In the genomic region with DNA sequence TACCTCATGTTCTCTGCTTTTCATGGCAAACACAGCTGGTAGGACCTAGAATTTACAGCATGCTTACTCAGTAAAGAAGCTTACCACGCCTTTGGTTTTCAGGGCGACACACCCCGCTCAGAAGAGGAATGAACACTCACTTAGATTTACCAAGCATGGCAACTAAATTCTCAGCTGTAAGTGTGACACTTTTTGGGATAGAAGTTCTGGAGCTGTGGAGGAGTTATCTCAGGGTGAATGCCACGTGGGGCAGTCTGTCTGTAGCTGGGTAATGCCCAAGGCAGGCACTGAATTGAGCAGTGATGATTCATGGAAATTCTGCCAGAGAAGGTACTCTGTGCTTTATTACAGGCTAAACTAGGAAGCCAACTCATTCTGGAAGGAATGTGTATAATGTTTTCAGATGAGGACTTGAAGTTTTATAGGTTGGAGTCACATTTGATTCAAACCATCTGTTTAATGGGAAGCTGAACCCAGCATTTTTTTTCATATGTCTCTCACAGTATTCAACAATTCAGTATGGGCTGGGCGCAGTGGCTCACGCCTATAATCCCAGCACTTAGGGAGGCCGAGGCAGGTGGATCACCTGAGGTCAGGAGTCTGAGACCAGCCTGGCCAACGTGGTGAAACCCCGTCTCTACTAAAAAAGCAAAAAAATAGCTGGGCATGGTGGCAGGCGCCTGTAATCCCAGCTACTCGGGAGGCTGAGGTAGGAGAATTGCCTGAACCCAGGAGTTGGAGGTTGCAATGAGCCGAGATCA, we compare ENCODE assay signal across 11 cellular contexts. TPM values are rescaled to one million over a fixed set of nuclear protein-coding genes. Genes with fewer than 3 reads are reported as not detected.
DNase-seq lines count a peak whose midpoint lies in the region; ATAC-seq and TF ChIP-seq lines count a peak whose summit lies in the region.
"Had no signal": no experiment of that assay in that cellular context is flagged by ENCODE, and none has a peak within 500 bp of the region (broad histone marks: within the 10 kb centered on the region; RNA-seq: fewer than 3 reads in every experiment).

No MANE protein-coding gene starts in this region.

- H3K27me3 ChIP-seq in PC-9 (ENCODE audit: insufficient read depth, low read depth) = no peaks in the 10 kb centered on the region
- no peaks in the 10 kb centered on the region for H3K27me3 ChIP-seq in esophagus (ENCODE audit: control insufficient read depth in 1 of 2, insufficient read depth in 2 of 2, low read length in 2 of 2)
- H3K27me3 ChIP-seq: testis had no signal

- no peak; the same call in 1 of the 2 replicates for TF ChIP-seq CTCF in AG10803 (conservative IDR thresholded peaks at IDR 0.05; ENCODE audit: low read length)
- no peak; the same call in 1 of the 2 replicates for TF ChIP-seq CTCF in PC-9 (conservative IDR thresholded peaks at IDR 0.05)
- TF ChIP-seq CTCF in osteocyte (IDR thresholded peaks at IDR 0.05) = peak; percentile 31
- TF ChIP-seq CTCF in lower leg skin (IDR thresholded peaks at IDR 0.05) = no peak

- H3K9me3 Mint-ChIP-seq in osteocyte (ENCODE audit: unreplicated experiment) = no peaks in the 10 kb centered on the region
- H3K9me3 Mint-ChIP-seq: naive B cell had no signal

- H3K9me2 ChIP-seq in PC-9 (ENCODE audit: insufficient read depth) = no peaks in the 10 kb centered on the region

- H3K4me1 ChIP-seq in PC-9 (replicated peaks; ENCODE audit: insufficient read depth) (peaks cover 22% of the 10 kb centered on the region), esophagus (ENCODE audit: control insufficient read depth in 2 of 2, insufficient read depth in 2 of 2, low read length in 1 of 2) (no peaks in the 10 kb centered on the region)
- H3K4me1 ChIP-seq: testis had no signal

- H3K9me3 ChIP-seq in PC-9 (ENCODE audit: insufficient read depth, low read depth) (no peaks in the 10 kb centered on the region), esophagus (ENCODE audit: control insufficient read depth in 2 of 2, insufficient read depth in 1 of 2, low read depth in 1 of 2, low read length in 1 of 2) (no peaks in the 10 kb centered on the region)
- H3K9me3 ChIP-seq: testis had no signal

- peak overlapping the region; percentile 4; the same call in 1 of the 2 replicates for H3K27ac ChIP-seq in PC-9
- H3K27ac ChIP-seq in esophagus (ENCODE audit: low read depth in 2 of 2, low read length in 1 of 2) = peak overlapping the region; percentile 41 to 65
- H3K27ac ChIP-seq: testis had no signal

- peak overlapping the region; percentile 58 for H3K4me3 Mint-ChIP-seq in osteocyte (ENCODE audit: unreplicated experiment)
- H3K4me3 Mint-ChIP-seq: naive B cell had no signal

- no peaks in the 10 kb centered on the region for H3K27me3 Mint-ChIP-seq in osteocyte (ENCODE audit: unreplicated experiment)

- POLR2A ChIA-PET in PC-9 (lab: Charles Lee; ENCODE audit: unreplicated experiment) = interaction anchor here (0.6 to 0.8 kb wide), 2 partner anchors 46 to 359 kb away, joined by 3 to 6 read pairs; no protein-coding TSS in a partner anchor

- H2AFZ ChIP-seq in PC-9 = peak overlapping the region; percentile 60

- WGBS in esophagus, 2 donors = 59 to 63% methylated on average over 12 of the region's 12 CpGs
- WGBS in lower leg skin, 2 donors = 50 to 57% methylated on average over 12 of the region's 12 CpGs

- H3K79me2 ChIP-seq in PC-9 (ENCODE audit: low read depth) = peaks cover 12% of the 10 kb centered on the region

- no peak overlapping the region for H3K4me3 ChIP-seq in AG10803 (ENCODE audit: low read length)
- no peak overlapping the region for H3K4me3 ChIP-seq in PC-9
- no peak overlapping the region for H3K4me3 ChIP-seq in esophagus (ENCODE audit: low read depth in 1 of 2, low read length in 2 of 2)
- H3K4me3 ChIP-seq in lower leg skin (ENCODE audit: low read depth, poor library complexity, severe bottlenecking) = no peak overlapping the region
- H3K4me3 ChIP-seq: testis had no signal

- H3K4me1 Mint-ChIP-seq in osteocyte (ENCODE audit: unreplicated experiment) = peaks cover 55% of the 10 kb centered on the region

- DNase-seq in AG10803 (ENCODE audit: low read depth) = peak; percentile 100
- peak; percentile 41 to 83 for DNase-seq in PC-9
- peak; percentile 90 for DNase-seq in osteocyte (ENCODE audit: extremely low spot score, unreplicated experiment)
- DNase-seq in cerebellum (ENCODE audit: low spot score) = no peak
- no peak for DNase-seq in stimulated activated naive CD8-positive, alpha-beta T cell treated with anti-CD3 and anti-CD28 coated beads, Interleukin-15, Interleukin-2, amounts not matched to agents 100 U/mL and 50 U/mL, for 24 hours
- no peak for DNase-seq in lower leg skin (ENCODE audit: low spot score in 2 of 2)
- no peak for DNase-seq in Kasumi-1 (lab: John Stamatoyannopoulos, UW)
- DNase-seq: activated naive CD4-positive, alpha-beta T cell treated with Interleukin-2 at 50 U/mL for 16 hours; naive B cell; testis had no signal

- ATAC-seq in stimulated activated naive CD8-positive, alpha-beta T cell treated with anti-CD3 and anti-CD28 coated beads, Interleukin-15, Interleukin-2, amounts not matched to agents 100 U/mL and 50 U/mL, for 24 hours = no peak

- CTCF ChIA-PET in PC-9 (lab: Charles Lee) = interaction anchor here (0.6 to 1.2 kb wide), 3 partner anchors 46 to 1072 kb away, joined by 3 to 4 read pairs (median 3); no protein-coding TSS in a partner anchor

- intact Hi-C loops in PC-9 (cut with micrococcal nuclease; ENCODE audit: unreplicated experiment) = loop anchor here (10.0 kb wide), 2 partner anchors 599 to 679 kb away; no protein-coding TSS in a partner anchor
- intact Hi-C loops in lower leg skin (cut with DNase I; ENCODE audit: low total_unique reads) = loop anchor here (10.0 kb wide), 1 partner anchor 119 kb away; no protein-coding TSS in a partner anchor

- peaks cover 13% of the 10 kb centered on the region; the same call in 1 of the 2 replicates for H3F3A ChIP-seq in PC-9 (ENCODE audit: insufficient read depth, low read depth)

- no peak for TF ChIP-seq POLR2A in lower leg skin (IDR thresholded peaks at IDR 0.05)

- H3K36me3 Mint-ChIP-seq in osteocyte (ENCODE audit: unreplicated experiment) = no peaks in the 10 kb centered on the region
- H3K36me3 Mint-ChIP-seq: naive B cell had no signal

- BruUV-seq in PC-9 (replicated peaks; lab: Mats Ljungman, UMichigan) = no TSS peak

- no peaks in the 10 kb centered on the region for H3K36me3 ChIP-seq in PC-9 (ENCODE audit: low read depth)
- no peaks in the 10 kb centered on the region for H3K36me3 ChIP-seq in esophagus (ENCODE audit: control insufficient read depth in 2 of 2, insufficient read depth in 2 of 2, low read length in 1 of 2)

- peak overlapping the region; percentile 49 for H3K4me2 ChIP-seq in PC-9

- H4K20me1 ChIP-seq in PC-9 (ENCODE audit: insufficient read depth) = no peaks in the 10 kb centered on the region

- H3K27ac Mint-ChIP-seq in osteocyte (ENCODE audit: unreplicated experiment) = peak overlapping the region; percentile 99

RNA-seq across cellular contexts. Expression of gene PRIM2, which starts 3.5 kb away (rescaled TPM):
- 26.5 and 33.3 TPM in 2 replicates for total RNA-seq in PC-9 (2021)
- 1 to 10 TPM; 3.7 to 4.5 TPM for polyA plus RNA-seq in esophagus
- 10.4 and 11.9 TPM in 2 replicates for total RNA-seq in osteocyte
- total RNA-seq in cerebellum = 26.1 TPM
- total RNA-seq in lower leg skin = 1 to 10 TPM; 6.4 to 9.7 (median 6.7) TPM

Comparison
In these comparisons a context has a peak if more than half of its experiments do, and no peak if none do; other contexts are left out.
1. DNase-seq: peak in AG10803 (single experiment), PC-9 (2 of 2) and osteocyte (single experiment); none in cerebellum (single experiment), stimulated activated naive CD8-positive, alpha-beta T cell treated with anti-CD3 and anti-CD28 coated beads, Interleukin-15, Interleukin-2, amounts not matched to agents 100 U/mL and 50 U/mL, for 24 hours (single experiment), lower leg skin (0 of 2) and Kasumi-1 (0 of 2).